ENCODE assay signal across 2 cellular contexts in genomic region chr1:176512966-176513365, GRCh38.
TF ChIP-seq lines count a peak whose summit lies in the region.

No MANE protein-coding gene starts in this region.

TF ChIP-seq in HepG2, 621 proteins besides CTCF, POLR2A, EP300 and RAD21 (continued from another document):
- peak; percentile 77 for TF ChIP-seq CREB1 (IDR thresholded peaks at IDR 0.05)
- no peak for TF ChIP-seq CREB1 (CRISPR knock-in tag; IDR thresholded peaks at IDR 0.05)
- no peak for TF ChIP-seq ZNF431 (CRISPR knock-in tag; IDR thresholded peaks at IDR 0.05; ENCODE audit: borderline replicate concordance, low read depth)
- TF ChIP-seq U2AF2 (IDR thresholded peaks at IDR 0.05; ENCODE audit: low read depth, low read length) = no peak
- TF ChIP-seq EED (CRISPR knock-in tag; IDR thresholded peaks at IDR 0.05) = no peak

TF ChIP-seq in HEK293, 187 proteins besides CTCF, POLR2A, EP300 and RAD21:
- TF ChIP-seq ZNF513 (tag by site-specific recombination; IDR thresholded peaks at IDR 0.05) = peak; percentile 62
- no peak for TF ChIP-seq HOXD13 (CRISPR knock-in tag; IDR thresholded peaks at IDR 0.05; ENCODE audit: borderline replicate concordance)
